Comparison of ENCODE assay signal across 1 cellular context in the genomic region with DNA sequence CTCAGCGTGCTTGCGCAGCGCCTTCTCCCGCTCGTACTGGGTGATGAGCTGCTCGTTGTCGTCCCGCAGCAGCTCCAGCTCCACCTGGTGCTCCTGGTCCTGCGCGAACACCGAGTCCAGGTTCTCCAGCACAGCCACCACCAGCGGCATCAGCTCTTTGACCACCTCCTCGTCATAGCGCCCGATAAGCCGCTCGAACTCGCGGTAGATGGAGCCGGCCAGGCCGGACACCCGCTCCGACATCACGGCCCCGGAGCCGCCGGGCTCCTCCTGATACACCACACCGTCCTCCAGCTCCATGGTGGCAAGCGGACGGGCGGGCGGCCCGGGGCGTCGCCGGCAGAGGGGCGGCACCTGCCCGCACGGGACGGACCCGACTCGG.
A peak's percentile ranks its signal among the peaks of the same experiment; 100 is the strongest.
TF ChIP-seq lines count a peak whose summit lies in the region.

No MANE protein-coding gene starts in this region.

TF ChIP-seq in K562, 482 proteins besides CTCF, POLR2A, EP300 and RAD21 (continued from another document and continues in another):
- TF ChIP-seq RERE (CRISPR knock-in tag; IDR thresholded peaks at IDR 0.05; ENCODE audit: borderline replicate concordance) (no peak), UBTF (IDR thresholded peaks at IDR 0.05; ENCODE audit: borderline replicate concordance in 1 of 2, low read depth in 2 of 2, low read length in 2 of 2) (0 out of 4 replicates have a peak, but pooled peaks of 1 of the 2 experiments have one; percentile 81), ZBTB8A (IDR thresholded peaks at IDR 0.05; ENCODE audit: partially characterized antibody) (no peak), CREB5 (CRISPR knock-in tag; IDR thresholded peaks at IDR 0.05) (no peak), YBX1 (IDR thresholded peaks at IDR 0.05) (no peak), ZNF431 (CRISPR knock-in tag; IDR thresholded peaks at IDR 0.05) (peak; percentile 24; the same call in 1 of the 2 replicates), GATAD2A (IDR thresholded peaks at IDR 0.05) (no peak), ZFPM2 (CRISPR knock-in tag; IDR thresholded peaks at IDR 0.05) (no peak), CLOCK (CRISPR knock-in tag; IDR thresholded peaks at IDR 0.05; ENCODE audit: borderline replicate concordance) (no peak), ZNF445 (CRISPR knock-in tag; IDR thresholded peaks at IDR 0.05; ENCODE audit: low read depth) (no peak), MAFF (IDR thresholded peaks at IDR 0.05; ENCODE audit: low read length) (no peak), BRF1 (IDR thresholded peaks at IDR 0.05; ENCODE audit: borderline replicate concordance, extremely low read depth, insufficient read length) (no peak), ZNF609 (CRISPR knock-in tag; IDR thresholded peaks at IDR 0.05; ENCODE audit: borderline replicate concordance) (no peak), ZNF511 (CRISPR knock-in tag; IDR thresholded peaks at IDR 0.05) (0 out of 2 replicates have a peak, but pooled peaks have one; percentile 58), SUPT5H (IDR thresholded peaks at IDR 0.05) (no peak), ZNF785 (CRISPR knock-in tag; IDR thresholded peaks at IDR 0.05) (no peak), ETV1 (tag; conservative IDR thresholded peaks at IDR 0.05; ENCODE audit: low read depth) (no peak), POLR2G (IDR thresholded peaks at IDR 0.05; ENCODE audit: low read depth, low read length) (peak; percentile 81), LCOR (CRISPR knock-in tag; IDR thresholded peaks at IDR 0.05) (no peak), GTF2F1 (IDR thresholded peaks at IDR 0.05; ENCODE audit: low read depth, low read length) (no peak), TSC22D4 (tag; IDR thresholded peaks at IDR 0.05) (no peak), TAF15 (IDR thresholded peaks at IDR 0.05; ENCODE audit: low read depth, low read length) (no peak), FIP1L1 (IDR thresholded peaks at IDR 0.05; ENCODE audit: low read depth, low read length, poor library complexity, severe bottlenecking) (no peak), SOX6 (IDR thresholded peaks at IDR 0.05) (no peak), ZNF79 (CRISPR knock-in tag; IDR thresholded peaks at IDR 0.05; ENCODE audit: low read depth) (no peak), SNAPC5 (CRISPR knock-in tag; IDR thresholded peaks at IDR 0.05) (no peak), ZNF75A (CRISPR knock-in tag; IDR thresholded peaks at IDR 0.05) (no peak), CBFB (CRISPR knock-in tag; IDR thresholded peaks at IDR 0.05) (no peak), RB1 (IDR thresholded peaks at IDR 0.05; ENCODE audit: low read depth) (no peak), ELF1 (tag; IDR thresholded peaks at IDR 0.05) (no peak), ZBTB1 (CRISPR knock-in tag; IDR thresholded peaks at IDR 0.05; ENCODE audit: borderline replicate concordance, low read depth) (no peak), PCBP1 (IDR thresholded peaks at IDR 0.05; ENCODE audit: low read depth, low read length, poor library complexity, severe bottlenecking) (no peak), HDGF (IDR thresholded peaks at IDR 0.05) (no peak), KAT7 (CRISPR knock-in tag; IDR thresholded peaks at IDR 0.05; ENCODE audit: borderline replicate concordance) (0 out of 2 replicates have a peak, but pooled peaks have one; percentile 54)
- TF ChIP-seq, protein P1, sequence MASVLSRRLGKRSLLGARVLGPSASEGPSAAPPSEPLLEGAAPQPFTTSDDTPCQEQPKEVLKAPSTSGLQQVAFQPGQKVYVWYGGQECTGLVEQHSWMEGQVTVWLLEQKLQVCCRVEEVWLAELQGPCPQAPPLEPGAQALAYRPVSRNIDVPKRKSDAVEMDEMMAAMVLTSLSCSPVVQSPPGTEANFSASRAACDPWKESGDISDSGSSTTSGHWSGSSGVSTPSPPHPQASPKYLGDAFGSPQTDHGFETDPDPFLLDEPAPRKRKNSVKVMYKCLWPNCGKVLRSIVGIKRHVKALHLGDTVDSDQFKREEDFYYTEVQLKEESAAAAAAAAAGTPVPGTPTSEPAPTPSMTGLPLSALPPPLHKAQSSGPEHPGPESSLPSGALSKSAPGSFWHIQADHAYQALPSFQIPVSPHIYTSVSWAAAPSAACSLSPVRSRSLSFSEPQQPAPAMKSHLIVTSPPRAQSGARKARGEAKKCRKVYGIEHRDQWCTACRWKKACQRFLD (CRISPR knock-in tag; IDR thresholded peaks at IDR 0.05) = no peak
- TF ChIP-seq, protein P2, sequence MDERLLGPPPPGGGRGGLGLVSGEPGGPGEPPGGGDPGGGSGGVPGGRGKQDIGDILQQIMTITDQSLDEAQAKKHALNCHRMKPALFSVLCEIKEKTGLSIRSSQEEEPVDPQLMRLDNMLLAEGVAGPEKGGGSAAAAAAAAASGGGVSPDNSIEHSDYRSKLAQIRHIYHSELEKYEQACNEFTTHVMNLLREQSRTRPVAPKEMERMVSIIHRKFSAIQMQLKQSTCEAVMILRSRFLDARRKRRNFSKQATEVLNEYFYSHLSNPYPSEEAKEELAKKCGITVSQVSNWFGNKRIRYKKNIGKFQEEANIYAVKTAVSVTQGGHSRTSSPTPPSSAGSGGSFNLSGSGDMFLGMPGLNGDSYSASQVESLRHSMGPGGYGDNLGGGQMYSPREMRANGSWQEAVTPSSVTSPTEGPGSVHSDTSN (CRISPR knock-in tag; IDR thresholded peaks at IDR 0.05; ENCODE audit: low read depth) = no peak
- TF ChIP-seq, protein P2 (tag; conservative IDR thresholded peaks at IDR 0.05; ENCODE audit: low read depth) = no peak
